ENCODE assay signal across 8 cellular contexts in the genomic region with DNA sequence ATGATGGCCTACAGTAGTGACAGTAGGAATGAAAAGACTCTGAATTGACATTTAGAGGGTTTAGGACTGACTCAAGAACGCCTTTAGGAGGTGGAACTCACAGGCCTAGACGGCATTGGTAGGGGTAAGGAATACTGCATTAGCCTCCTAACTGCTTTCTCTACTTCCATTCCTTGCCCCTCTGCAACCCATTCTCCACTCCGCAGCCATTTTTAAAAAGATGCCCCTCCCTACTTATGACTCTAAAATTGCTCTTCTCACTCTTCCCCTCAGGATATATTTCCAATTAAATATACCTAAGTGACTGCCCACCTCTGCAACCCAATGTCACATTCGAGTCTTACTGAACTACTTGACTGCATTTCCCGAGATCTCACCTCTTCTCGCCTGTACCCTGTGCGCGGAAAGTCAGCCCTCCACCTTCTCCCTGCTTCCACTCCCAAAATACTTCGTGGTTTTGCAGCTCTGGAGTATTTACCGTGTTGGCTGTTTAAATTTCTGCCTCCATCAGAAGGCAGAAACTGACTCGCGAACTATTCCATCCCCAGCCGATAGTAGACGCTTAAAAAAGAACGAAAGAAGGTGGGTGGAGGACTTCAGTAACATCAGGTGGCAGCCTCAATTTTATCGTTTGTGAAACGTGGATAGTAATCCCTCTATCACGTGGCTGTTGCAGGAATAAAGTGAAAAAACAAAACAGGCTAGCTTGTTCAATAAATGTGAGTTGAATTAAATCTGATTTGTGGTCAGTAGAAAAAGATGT. TPM values are rescaled to one million over a fixed set of nuclear protein-coding genes. Genes with fewer than 3 reads are reported as not detected.
DNase-seq lines count a peak whose midpoint lies in the region; ATAC-seq and TF ChIP-seq lines count a peak whose summit lies in the region.

No MANE protein-coding gene starts in this region.

- H3K4me3 Mint-ChIP-seq in activated T-cell treated with anti-CD3 and anti-CD28 coated beads, Interleukin-2, amount 50 U/mL, for 24 hours, result peak overlapping the region; percentile 88

- peak overlapping the region; percentile 99 for H3K27ac Mint-ChIP-seq in activated T-cell treated with anti-CD3 and anti-CD28 coated beads, Interleukin-2, amount 50 U/mL, for 24 hours

- H3K79me2 ChIP-seq in parathyroid adenoma, result peaks cover 23% of the 10 kb centered on the region

- no peaks in the 10 kb centered on the region for H3K9me3 ChIP-seq in parathyroid adenoma (ENCODE audit: control insufficient read depth, low read length)

- H3K27ac ChIP-seq in foreskin keratinocyte, result peak overlapping the region; percentile 66
- H3K27ac ChIP-seq in parathyroid adenoma, result peak overlapping the region; percentile 80

- no peaks in the 10 kb centered on the region for H3K9me3 Mint-ChIP-seq in activated T-cell treated with anti-CD3 and anti-CD28 coated beads, Interleukin-2, amount 50 U/mL, for 24 hours

- DNase-seq in GM06990 (ENCODE audit: extremely low read depth, insufficient read length) (no peak), M059J (ENCODE audit: low read depth) (peak; percentile 28), foreskin keratinocyte (peak in 1 of 2 donors; percentile 36), NCI-H524 treated with DMSO at 0.1 percent for 48 hours (lab: John Stamatoyannopoulos, UW) (no peak)
- DNase-seq in activated T-cell treated with anti-CD3 and anti-CD28 coated beads, Interleukin-2, amount 50 U/mL, for 24 hours, result peak; percentile 49
- DNase-seq in activated effector memory CD4-positive, alpha-beta T cell treated with anti-CD3 and anti-CD28 coated beads, Interleukin-2, amount 50 U/mL, for 16 hours, result no peak

- peak overlapping the region; percentile 87 for H3K4me3 ChIP-seq in GM06990 (replicated peaks; ENCODE audit: low read depth, low read length)
- peak overlapping the region; percentile 71 for H3K4me3 ChIP-seq in parathyroid adenoma (ENCODE audit: low read depth, low read length)

- H3K9ac ChIP-seq in parathyroid adenoma, result no peak overlapping the region

- peak overlapping the region; percentile 61 for H3K4me2 ChIP-seq in parathyroid adenoma (ENCODE audit: low read length)

- H3K4me1 Mint-ChIP-seq in activated T-cell treated with anti-CD3 and anti-CD28 coated beads, Interleukin-2, amount 50 U/mL, for 24 hours (ENCODE audit: low read depth), result peaks cover 41% of the 10 kb centered on the region

- TF ChIP-seq CTCF in GM06990 (IDR thresholded peaks at IDR 0.05; ENCODE audit: insufficient read depth, low read length, poor library complexity, severe bottlenecking) (peak; percentile 14), foreskin keratinocyte (conservative IDR thresholded peaks at IDR 0.05) (no peak), parathyroid adenoma (IDR thresholded peaks at IDR 0.05) (no peak)

- peak overlapping the region; percentile 84 for H2AFZ ChIP-seq in parathyroid adenoma

- H3K4me1 ChIP-seq in foreskin keratinocyte (peaks cover 14% of the 10 kb centered on the region), parathyroid adenoma (peaks cover 8% of the 10 kb centered on the region)

- H3K36me3 Mint-ChIP-seq in activated T-cell treated with anti-CD3 and anti-CD28 coated beads, Interleukin-2, amount 50 U/mL, for 24 hours (ENCODE audit: low read depth), result peaks cover 65% of the 10 kb centered on the region

- H3K27me3 Mint-ChIP-seq in activated T-cell treated with anti-CD3 and anti-CD28 coated beads, Interleukin-2, amount 50 U/mL, for 24 hours, result no peaks in the 10 kb centered on the region

- H3K27me3 ChIP-seq in GM06990 (replicated peaks; ENCODE audit: control insufficient read depth, insufficient read depth, low read length), result no peaks in the 10 kb centered on the region
- no peaks in the 10 kb centered on the region for H3K27me3 ChIP-seq in foreskin keratinocyte
- no peaks in the 10 kb centered on the region for H3K27me3 ChIP-seq in parathyroid adenoma (ENCODE audit: control insufficient read depth, insufficient read depth, low read length)

- ATAC-seq in foreskin keratinocyte, result no peak
- ATAC-seq in HG02840 (IDR thresholded peaks at IDR 0.05; ENCODE audit: low FRiP score, unreplicated experiment), result no peak

- H3K36me3 ChIP-seq in GM06990 (ENCODE audit: control insufficient read depth, insufficient read depth, low read length) (no peaks in the 10 kb centered on the region; the same call in 1 of the 2 replicates), parathyroid adenoma (ENCODE audit: control insufficient read depth, insufficient read depth, low read length) (no peaks in the 10 kb centered on the region)

RNA-seq across cellular contexts. Expression of gene YBX1, which starts 1.1 kb away (rescaled TPM):
- 851 and 884 TPM in 2 replicates for total RNA-seq in M059J (2014; rRNA removed; shearing (Covaris generic))
- total RNA-seq in foreskin keratinocyte, result 1,023 and 1,172 TPM in 2 replicates
- 1,140 and 1,310 TPM in 2 replicates for polyA plus RNA-seq in foreskin keratinocyte

RNA-seq across cellular contexts. Expression of gene PPIH, which starts 22.9 kb away (rescaled TPM):
- total RNA-seq in M059J (2014; rRNA removed; shearing (Covaris generic)), result 88.9 and 99.8 TPM in 2 replicates
- total RNA-seq in foreskin keratinocyte, result 77.7 and 92.9 TPM in 2 replicates
- polyA plus RNA-seq in foreskin keratinocyte, result 108 and 126 TPM in 2 replicates

RNA-seq across cellular contexts. Expression of gene CLDN19, which starts 58.9 kb away (rescaled TPM):
- not detected in 2 replicates for total RNA-seq in M059J (2014; rRNA removed; shearing (Covaris generic))
- total RNA-seq in foreskin keratinocyte, result not detected in 2 replicates
- not detected in 2 replicates for polyA plus RNA-seq in foreskin keratinocyte

Comparison
In these comparisons a context has a peak if more than half of its experiments do, and no peak if none do; other contexts are left out.
1. DNase-seq: peak in M059J (single experiment) and activated T-cell treated with anti-CD3 and anti-CD28 coated beads, Interleukin-2, amount 50 U/mL, for 24 hours (single experiment); none in GM06990 (single experiment), activated effector memory CD4-positive, alpha-beta T cell treated with anti-CD3 and anti-CD28 coated beads, Interleukin-2, amount 50 U/mL, for 16 hours (single experiment) and NCI-H524 treated with DMSO at 0.1 percent for 48 hours (single experiment).